20 cellular contexts compared by ENCODE assay signal in genomic region chr5:78187172-78187571, GRCh38.
"Had no signal": no experiment of that assay in that cellular context is flagged by ENCODE, and none has a peak within 500 bp of the region (broad histone marks: within the 10 kb centered on the region; RNA-seq: fewer than 3 reads in every experiment).

No MANE protein-coding gene starts in this region.

- H3K27me3 ChIP-seq: SJSA1 had no signal

- DNase-seq: KBM-7, MV-4-11, NCI-H1048, NCI-H1436, NCI-H187, NCI-H2029, NCI-H2081 treated with DMSO at 0.1 percent for 48 hours, NCI-H2171, NCI-H226, NCI-H446, NCI-H510A, NCI-H524 treated with DMSO at 0.1 percent for 48 hours, NCI-H69, NCI-H774, Right ventricle myocardium superior, RPMI8226, SIG-M5 had no signal

- H3K9me3 ChIP-seq: SJSA1 had no signal

- FAIRE-seq: RCC 7860 had no signal

- H3K4me1 ChIP-seq: SJSA1 had no signal

- H3K4me3 ChIP-seq: SJSA1, SK-N-MC had no signal

- H3K27ac ChIP-seq: SJSA1, SK-N-MC had no signal
